In genomic region chr4:12729384-12729783, GRCh38 we compare ENCODE assay signal across 9 cellular contexts.
A peak's percentile ranks its signal among the peaks of the same experiment; 100 is the strongest.
DNase-seq lines count a peak whose midpoint lies in the region; ATAC-seq and TF ChIP-seq lines count a peak whose summit lies in the region.
"Had no signal": no experiment of that assay in that cellular context is flagged by ENCODE, and none has a peak within 500 bp of the region (broad histone marks: within the 10 kb centered on the region; RNA-seq: fewer than 3 reads in every experiment).

No MANE protein-coding gene starts in this region.

- DNase-seq in DND-41: no peak
- peak; percentile 1 for DNase-seq in HS-5 (ENCODE audit: low read depth)
- DNase-seq in astrocyte of the cerebellum (ENCODE audit: low read depth): peak; percentile 2
- DNase-seq in lung microvascular endothelial cell (ENCODE audit: low read depth in 2 of 2): peak; percentile 32 to 41
- no peak for DNase-seq in NCI-H2227 (lab: John Stamatoyannopoulos, UW; ENCODE audit: unreplicated experiment)
- DNase-seq in GM19238 (ENCODE audit: insufficient read length, low spot score): no peak
- no peak for DNase-seq in activated naive CD4-positive, alpha-beta T cell (lab: John Stamatoyannopoulos, UW)
- DNase-seq in UCSD-AML1 (lab: John Stamatoyannopoulos, UW; ENCODE audit: unreplicated experiment): no peak

- ATAC-seq in DND-41 (ENCODE audit: insufficient read depth, low read depth): no peak; the same call in 2 of the 3 replicates

- H3K4me3 ChIP-seq in DND-41 (ENCODE audit: low read depth in 1 of 2, low read length in 2 of 2) (no peak overlapping the region), astrocyte of the cerebellum (ENCODE audit: low read depth, low read length) (no peak overlapping the region)
- H3K4me3 ChIP-seq: SJCRH30 had no signal

- no peak overlapping the region for H3K27ac ChIP-seq in DND-41 (ENCODE audit: low read length)
- H3K27ac ChIP-seq: SJCRH30 had no signal

- no peaks in the 10 kb centered on the region for H3K4me1 ChIP-seq in DND-41 (ENCODE audit: insufficient read depth, low read length)
- H3K4me1 ChIP-seq: SJCRH30 had no signal

- no peaks in the 10 kb centered on the region for H4K20me1 ChIP-seq in DND-41 (ENCODE audit: insufficient read depth, low read length)

- H3K79me2 ChIP-seq in DND-41 (ENCODE audit: insufficient read depth, low read length): no peaks in the 10 kb centered on the region

- no peaks in the 10 kb centered on the region for H3K27me3 ChIP-seq in DND-41 (ENCODE audit: insufficient read depth, low read length, poor library complexity)
- H3K27me3 ChIP-seq: SJCRH30 had no signal

- H3K4me2 ChIP-seq in DND-41 (ENCODE audit: insufficient read depth, low read length): no peak overlapping the region

- no peaks in the 10 kb centered on the region for H3K36me3 ChIP-seq in DND-41 (ENCODE audit: insufficient read depth, low read length)
- H3K36me3 ChIP-seq: SJCRH30 had no signal

- H3K9me3 ChIP-seq in DND-41 (ENCODE audit: insufficient read depth, low read length, severe bottlenecking): no peaks in the 10 kb centered on the region
- H3K9me3 ChIP-seq: SJCRH30 had no signal

- in situ Hi-C loops in astrocyte of the cerebellum (cut with HindIII; ENCODE audit: low sequenced_read_pairs): no loop called here

- TF ChIP-seq CTCF in DND-41 (IDR thresholded peaks at IDR 0.05; ENCODE audit: borderline replicate concordance, extremely low read depth, low read length, poor library complexity, severe bottlenecking) (peak; percentile 27), astrocyte of the cerebellum (IDR thresholded peaks at IDR 0.05; ENCODE audit: low read depth, low read length, missing control alignments) (peak; percentile 34)

- no peak overlapping the region for H2AFZ ChIP-seq in DND-41 (ENCODE audit: low read depth, low read length)

- no peak overlapping the region for H3K9ac ChIP-seq in DND-41 (ENCODE audit: low read depth, low read length)

Comparison
In these comparisons a context has a peak if more than half of its experiments do, and no peak if none do; other contexts are left out.
1. DNase-seq: peak in HS-5 (single experiment), astrocyte of the cerebellum (single experiment) and lung microvascular endothelial cell (2 of 2); none in DND-41 (single experiment), NCI-H2227 (single experiment), GM19238 (single experiment), activated naive CD4-positive, alpha-beta T cell (0 of 4) and UCSD-AML1 (single experiment).